8 cellular contexts compared by ENCODE assay signal in genomic region chr11:62771144-62772021, GRCh38. TPM values are rescaled to one million over a fixed set of nuclear protein-coding genes. Genes with fewer than 3 reads are reported as not detected.
DNase-seq lines count a peak whose midpoint lies in the region; ATAC-seq and TF ChIP-seq lines count a peak whose summit lies in the region.

Gene TAF6L (plus strand): TSS chr11:62771396. CDS start chr11:62775784, 4,388 bp downstream.

- H3K4me3 ChIP-seq in choroid plexus epithelial cell (ENCODE audit: low read depth, low read length) = peak within 1 kb of the TSS; percentile 83

- peaks cover 26% of the 10 kb centered on the region for H3K4me1 Mint-ChIP-seq in activated CD4-positive, alpha-beta T cell treated with anti-CD3 and anti-CD28 coated beads for 36 hours

- POLR2A ChIA-PET in activated CD4-positive, alpha-beta T cell treated with anti-CD3 and anti-CD28 coated beads for 36 hours (lab: Charles Lee) = interaction anchor here (0.6 to 3.1 kb wide), 9 partner anchors 10 to 110 kb away, joined by 3 to 19 read pairs (median 5); partner anchors contain the start of genes C11orf98, CSKMT, HNRNPUL2 and POLR2G

- intact Hi-C loops in activated CD4-positive, alpha-beta T cell treated with anti-CD3 and anti-CD28 coated beads for 36 hours (cut with DNase I, micrococcal nuclease) = loop anchor here (1.0 to 2.0 kb wide), 14 partner anchors 10 to 180 kb away; partner anchors contain the start of genes POLR2G (in 2 of the 2), TMEM179B (in 2 of the 2), ZBTB3 (in 2 of the 2) and HNRNPUL2 (in 1 of the 2)

- peak within 1 kb of the TSS; percentile 89 for H3K27ac Mint-ChIP-seq in activated CD4-positive, alpha-beta T cell treated with anti-CD3 and anti-CD28 coated beads for 36 hours

- peaks cover 19% of the 10 kb centered on the region for H3K36me3 Mint-ChIP-seq in activated CD4-positive, alpha-beta T cell treated with anti-CD3 and anti-CD28 coated beads for 36 hours (ENCODE audit: low read depth)

- peak; percentile 78 for ATAC-seq in GM19043 (IDR thresholded peaks at IDR 0.05; ENCODE audit: low read depth, unreplicated experiment)
- ATAC-seq in HG03378 (IDR thresholded peaks at IDR 0.05; ENCODE audit: unreplicated experiment) = peak; percentile 66
- ATAC-seq in activated CD4-positive, alpha-beta T cell treated with anti-CD3 and anti-CD28 coated beads for 36 hours = peak; percentile 87

- CTCF ChIA-PET in activated CD4-positive, alpha-beta T cell treated with anti-CD3 and anti-CD28 coated beads for 36 hours (lab: Charles Lee) = interaction anchor here (0.7 to 10.7 kb wide), 9 partner anchors 8 to 197 kb away, joined by 3 to 75 read pairs (median 4); partner anchors contain the start of genes TMEM179B and ZBTB3

- no peaks in the 10 kb centered on the region for H3K9me3 Mint-ChIP-seq in activated CD4-positive, alpha-beta T cell treated with anti-CD3 and anti-CD28 coated beads for 36 hours (ENCODE audit: low read depth)

- peak within 1 kb of the TSS; percentile 85 for H3K4me3 Mint-ChIP-seq in activated CD4-positive, alpha-beta T cell treated with anti-CD3 and anti-CD28 coated beads for 36 hours

- H3K27me3 Mint-ChIP-seq in activated CD4-positive, alpha-beta T cell treated with anti-CD3 and anti-CD28 coated beads for 36 hours = no peaks in the 10 kb centered on the region

- TF ChIP-seq CTCF in choroid plexus epithelial cell (conservative IDR thresholded peaks at IDR 0.05; ENCODE audit: low read depth, low read length) = no peak

- DNase-seq in AG20443 (ENCODE audit: low spot score) = peak; percentile 96
- DNase-seq in NCI-H460 (ENCODE audit: extremely low read depth, low read depth) = peak; percentile 94
- peak; percentile 98 for DNase-seq in activated CD4-positive, alpha-beta T cell treated with anti-CD3 and anti-CD28 coated beads for 36 hours
- DNase-seq in choroid plexus epithelial cell (ENCODE audit: low read depth) = peak; percentile 98
- DNase-seq in kidney tubule cell (ENCODE audit: low spot score) = peak; percentile 97
- DNase-seq in stimulated activated CD4-positive, alpha-beta T cell treated with anti-CD3 and anti-CD28 coated beads, Interleukin-1b, Interleukin-23, amount 100 ng/mL, for 24 hours (ENCODE audit: low read depth in 4 of 4, low spot score in 1 of 4) = peak; percentile 88 to 97 (median 89)

RNA-seq across cellular contexts. Expression of gene TAF6L, which starts in this region (rescaled TPM):
- 10.5 and 11.9 TPM in 2 replicates for total RNA-seq in NCI-H460 (2014; rRNA removed; shearing (Covaris generic))
- polyA plus RNA-seq in NCI-H460 (2014; cell fraction: nucleus; rRNA removed) = 76.0 and 127 TPM in 2 replicates
- 10 to 100 TPM; 10.2 to 12.6 TPM for total RNA-seq in activated CD4-positive, alpha-beta T cell treated with anti-CD3 and anti-CD28 coated beads for 36 hours

Comparison
In these comparisons a context has a peak if more than half of its experiments do, and no peak if none do; other contexts are left out.
1. Peak in every context shown above with its lines: DNase-seq, ATAC-seq and H3K4me3 ChIP-seq.